20 cellular contexts compared by ENCODE assay signal in genomic region chr6:49497308-49497707, GRCh38. TPM values are rescaled to one million over a fixed set of nuclear protein-coding genes. Genes with fewer than 3 reads are reported as not detected.
DNase-seq lines count a peak whose midpoint lies in the region; ATAC-seq and TF ChIP-seq lines count a peak whose summit lies in the region.
"Had no signal": no experiment of that assay in that cellular context is flagged by ENCODE, and none has a peak within 500 bp of the region (broad histone marks: within the 10 kb centered on the region; RNA-seq: fewer than 3 reads in every experiment).

No MANE protein-coding gene starts in this region.

- H3K4me1 ChIP-seq in right lobe of liver (no peaks in the 10 kb centered on the region), heart left ventricle (no peaks in the 10 kb centered on the region)

- H3K4me3 Mint-ChIP-seq in glutamatergic neuron (ENCODE audit: unreplicated experiment), result no peak overlapping the region
- H3K4me3 Mint-ChIP-seq: IgD-negative memory B cell, T-cell had no signal

- no peaks in the 10 kb centered on the region for H3K9me3 Mint-ChIP-seq in glutamatergic neuron (ENCODE audit: unreplicated experiment)
- H3K9me3 Mint-ChIP-seq: IgD-negative memory B cell, T-cell had no signal

- no peak for TF ChIP-seq CTCF in glutamatergic neuron (IDR thresholded peaks at IDR 0.05; ENCODE audit: partially characterized antibody, unreplicated experiment)
- TF ChIP-seq CTCF in right lobe of liver (IDR thresholded peaks at IDR 0.05), result no peak
- no peak for TF ChIP-seq CTCF in heart left ventricle (IDR thresholded peaks at IDR 0.05)

- H3K4me3 ChIP-seq in right lobe of liver, result no peak overlapping the region
- H3K4me3 ChIP-seq in heart left ventricle, result no peak overlapping the region
- H3K4me3 ChIP-seq: GM23248, SK-N-MC had no signal

- peaks cover 2% of the 10 kb centered on the region for H3K27me3 Mint-ChIP-seq in glutamatergic neuron (ENCODE audit: unreplicated experiment)
- H3K27me3 Mint-ChIP-seq: IgD-negative memory B cell, T-cell had no signal

- H3K4me1 Mint-ChIP-seq in glutamatergic neuron (ENCODE audit: low read depth, unreplicated experiment), result no peaks in the 10 kb centered on the region
- H3K4me1 Mint-ChIP-seq: IgD-negative memory B cell, T-cell had no signal

- intact Hi-C loops in right lobe of liver (cut with DNase I) (no loop called here), heart left ventricle (cut with DNase I) (no loop called here)

- no peaks in the 10 kb centered on the region for H3K27me3 ChIP-seq in right lobe of liver
- no peaks in the 10 kb centered on the region for H3K27me3 ChIP-seq in heart left ventricle

- H3K27ac ChIP-seq in right lobe of liver (no peak overlapping the region), heart left ventricle (no peak overlapping the region)
- H3K27ac ChIP-seq: GM23248, HL-60, SK-N-MC had no signal

- no peak for ATAC-seq in right lobe of liver
- ATAC-seq in heart left ventricle, result no peak
- ATAC-seq: HCT116, T-cell had no signal

- no peak overlapping the region for H3K27ac Mint-ChIP-seq in glutamatergic neuron (ENCODE audit: unreplicated experiment)
- H3K27ac Mint-ChIP-seq: IgD-negative memory B cell, T-cell had no signal

- WGBS in right lobe of liver (ENCODE audit: insufficient coverage, low coverage, low lambda C conversion rate, missing lambda C conversion rate), result 92% methylated on average over 3 of the region's 3 CpGs
- 87 to 92% (median 89%) methylated on average over 3 of the region's 3 CpGs for WGBS in heart left ventricle, 4 donors

- H3K9me3 ChIP-seq in right lobe of liver (no peaks in the 10 kb centered on the region), heart left ventricle (no peaks in the 10 kb centered on the region)

- H3K36me3 ChIP-seq in right lobe of liver (no peaks in the 10 kb centered on the region), heart left ventricle (peaks cover 0 to 15% (median 3%) of the 10 kb centered on the region in 9 donors)

- H3K36me3 Mint-ChIP-seq in glutamatergic neuron (ENCODE audit: unreplicated experiment), result no peaks in the 10 kb centered on the region

- peak; percentile 10 for DNase-seq in SHP77 treated with DMSO at 0.1 percent for 48 hours (lab: John Stamatoyannopoulos, UW)
- no peak for DNase-seq in SHP77 (lab: John Stamatoyannopoulos, UW)
- DNase-seq in NCI-H146 (lab: John Stamatoyannopoulos, UW), result peak; percentile 53
- peak; percentile 85 for DNase-seq in NCI-H69 (lab: John Stamatoyannopoulos, UW)
- DNase-seq in glutamatergic neuron, result no peak
- DNase-seq in right lobe of liver, result no peak
- no peak for DNase-seq in heart left ventricle
- no peak for DNase-seq in HK-2 (ENCODE audit: unreplicated experiment)
- DNase-seq: C1 segment of cervical spinal cord, GM23248, NCI-H187 treated with DMSO at 0.1 percent for 48 hours, NCI-H446 treated with DMSO at 0.1 percent for 48 hours, NCI-H82, T-cell, T1000 had no signal

- no peak for TF ChIP-seq POLR2A in right lobe of liver (IDR thresholded peaks at IDR 0.05)
- no peak for TF ChIP-seq POLR2A in heart left ventricle (IDR thresholded peaks at IDR 0.05)

RNA-seq across cellular contexts. Expression of gene GLYATL3, which starts 2.4 kb away (rescaled TPM):
- total RNA-seq in glutamatergic neuron (ENCODE audit: unreplicated experiment), result not detected
- under 1 TPM in 2 of 6 experiments, not detected in 4; 0.44 to 0.48 TPM for total RNA-seq in right lobe of liver
- not detected for total RNA-seq in heart left ventricle
- not detected for polyA plus RNA-seq in heart left ventricle
- total RNA-seq: A673, GM23248, T-cell had no signal
- polyA plus RNA-seq: GM23248, IgD-negative memory B cell had no signal

RNA-seq across cellular contexts. Expression of gene CENPQ, which starts 34.1 kb away (rescaled TPM):
- total RNA-seq in glutamatergic neuron (ENCODE audit: unreplicated experiment) (3.4 TPM), right lobe of liver (1 to 10 TPM in 4 of 6 experiments, under 1 TPM in 2; 0.49 to 3.6 (median 1.1) TPM), heart left ventricle (1 to 10 TPM; 3.0 to 7.4 (median 4.9) TPM)
- 10 to 100 TPM in 1 of 2 donors, 1 to 10 TPM in 1; 4.2 to 10.1 TPM for polyA plus RNA-seq in heart left ventricle

RNA-seq across cellular contexts. Expression of gene MMUT, which starts 34.3 kb away (rescaled TPM):
- total RNA-seq in glutamatergic neuron (ENCODE audit: unreplicated experiment) (21.9 TPM), right lobe of liver (100 to 1,000 TPM in 1 of 6 experiments, 10 to 100 TPM in 5; 24.7 to 108 (median 63.9) TPM), heart left ventricle (10 to 100 TPM; 16.3 to 43.6 (median 32.4) TPM)
- 10 to 100 TPM; 13.7 to 33.1 TPM for polyA plus RNA-seq in heart left ventricle

RNA-seq across cellular contexts. Expression of gene C6orf141, which starts 53.2 kb away (rescaled TPM):
- total RNA-seq in glutamatergic neuron (ENCODE audit: unreplicated experiment) (not detected), right lobe of liver (1 to 10 TPM in 3 of 6 experiments, under 1 TPM in 3; 0.18 to 3.4 (median 0.79) TPM), heart left ventricle (1 to 10 TPM in 1 of 9 donors, under 1 TPM in 2, not detected in 6; 0.51 to 1.2 (median 0.97) TPM)
- polyA plus RNA-seq in heart left ventricle, result under 1 TPM; 0.28 to 0.42 TPM
- total RNA-seq: GM23248, T-cell had no signal
- polyA plus RNA-seq: GM23248, IgD-negative memory B cell had no signal

Comparison
In these comparisons a context has a peak if more than half of its experiments do, and no peak if none do; other contexts are left out.
1. DNase-seq: peak in SHP77 treated with DMSO at 0.1 percent for 48 hours (single experiment), NCI-H146 (single experiment) and NCI-H69 (single experiment); none in SHP77 (0 of 2), glutamatergic neuron (single experiment), right lobe of liver (0 of 3), heart left ventricle (0 of 5) and HK-2 (single experiment).